ENCODE assay signal across 27 cellular contexts in genomic region chr11:37320921-37321320, GRCh38.
DNase-seq lines count a peak whose midpoint lies in the region; FAIRE-seq and TF ChIP-seq lines count a peak whose summit lies in the region.
"Had no signal": no experiment of that assay in that cellular context is flagged by ENCODE, and none has a peak within 500 bp of the region (broad histone marks: within the 10 kb centered on the region; RNA-seq: fewer than 3 reads in every experiment).

No MANE protein-coding gene starts in this region.

- DNase-seq in SIG-M5 treated with dmso at 0.1 percent for 504 hours (lab: John Stamatoyannopoulos, UW; ENCODE audit: unreplicated experiment) (peak; percentile 44), SIG-M5 (lab: John Stamatoyannopoulos, UW) (no peak), RWPE1 (ENCODE audit: low spot score) (peak; percentile 49), fibroblast of pulmonary artery (ENCODE audit: low read depth) (peak; percentile 3), type B pancreatic cell (ENCODE audit: extremely low spot score, unreplicated experiment) (no peak), GM19239 (ENCODE audit: insufficient read length, low spot score) (no peak), NCI-H1694 (lab: John Stamatoyannopoulos, UW) (no peak)
- DNase-seq in activated CD4-positive, alpha-beta T cell treated with anti-CD3 and anti-CD28 coated beads for 1 hour, result no peak
- DNase-seq: activated CD4-positive, alpha-beta memory T cell treated with anti-CD3 and anti-CD28 coated beads for 36 hours; activated CD4-positive, CD25-positive, alpha-beta regulatory T cell treated with anti-CD3 and anti-CD28 coated beads, Interleukin-2, amount 50 U/mL, for 72 hours; activated naive CD4-positive, alpha-beta T cell treated with Interleukin-2 at 50 U/mL for 16 hours; activated T-cell treated with anti-CD3 and anti-CD28 coated beads, Interleukin-2, amount 50 U/mL, for 72 hours; Kasumi-1; left ventricle myocardium inferior; mesendoderm; NCI-H1694 treated with DMSO at 0.1 percent for 48 hours; NCI-H2171; small intestine; stimulated activated naive CD8-positive, alpha-beta T cell treated with anti-CD3 and anti-CD28 coated beads, Interleukin-15, Interleukin-2, amounts not matched to agents 100 U/mL and 50 U/mL, for 24 hours; testis had no signal

- CTCF ChIA-PET in RWPE1 (lab: Yijun Ruan, JAX), result interaction anchor here (0.6 to 0.7 kb wide), 2 partner anchors 32 to 178 kb away, joined by 3 read pairs; no protein-coding TSS in a partner anchor

- FAIRE-seq in GM19239 (lab: Jason Lieb, UNC), result no peak
- FAIRE-seq: GM12891, small intestine, TTC549 had no signal

- H3K4me1 Mint-ChIP-seq in type B pancreatic cell (ENCODE audit: unreplicated experiment), result no peaks in the 10 kb centered on the region
- H3K4me1 Mint-ChIP-seq: brain had no signal

- no peaks in the 10 kb centered on the region for H3K27me3 Mint-ChIP-seq in type B pancreatic cell
- H3K27me3 Mint-ChIP-seq: activated CD4-positive, alpha-beta memory T cell treated with anti-CD3 and anti-CD28 coated beads for 36 hours; brain had no signal

- H3K9me3 Mint-ChIP-seq in type B pancreatic cell, result no peaks in the 10 kb centered on the region
- H3K9me3 Mint-ChIP-seq: brain; T-helper 1 cell treated with Interleukin-12 subunit alpha and Interleukin-12 subunit beta and Interleukin-4 antibody, amounts not matched to agents 30 μg/mL and 1 μg/mL, for 36 hours had no signal

- H3K27ac Mint-ChIP-seq in type B pancreatic cell, result no peak overlapping the region
- H3K27ac Mint-ChIP-seq: activated CD4-positive, alpha-beta memory T cell treated with anti-CD3 and anti-CD28 coated beads for 36 hours; activated T-cell treated with anti-CD3 and anti-CD28 coated beads, Interleukin-2, amount 50 U/mL, for 72 hours; brain; T-helper 1 cell treated with Interleukin-12 subunit alpha and Interleukin-12 subunit beta and Interleukin-4 antibody, amounts not matched to agents 30 μg/mL and 1 μg/mL, for 36 hours had no signal

- POLR2A ChIA-PET in RWPE1 (lab: Yijun Ruan, JAX; ENCODE audit: low non-redundant PET), result no interaction called here

- no peak overlapping the region for H3K4me3 ChIP-seq in fibroblast of pulmonary artery (replicated peaks; ENCODE audit: low read depth, low read length)
- H3K4me3 ChIP-seq: left ventricle myocardium inferior, right atrium auricular region, testis had no signal

- no peak for TF ChIP-seq CTCF in RWPE1 (conservative IDR thresholded peaks at IDR 0.05; ENCODE audit: low read depth)
- no peak for TF ChIP-seq CTCF in fibroblast of pulmonary artery (IDR thresholded peaks at IDR 0.05; ENCODE audit: low read length, missing control alignments)
- peak; percentile 23 for TF ChIP-seq CTCF in type B pancreatic cell (conservative IDR thresholded peaks at IDR 0.05)

- peak overlapping the region; percentile 44 for H3K4me3 Mint-ChIP-seq in type B pancreatic cell
- H3K4me3 Mint-ChIP-seq: activated CD4-positive, alpha-beta memory T cell treated with anti-CD3 and anti-CD28 coated beads for 36 hours; activated T-cell treated with anti-CD3 and anti-CD28 coated beads, Interleukin-2, amount 50 U/mL, for 72 hours; brain; T-helper 1 cell treated with Interleukin-12 subunit alpha and Interleukin-12 subunit beta and Interleukin-4 antibody, amounts not matched to agents 30 μg/mL and 1 μg/mL, for 36 hours had no signal

- no peaks in the 10 kb centered on the region for H3K36me3 Mint-ChIP-seq in type B pancreatic cell
- H3K36me3 Mint-ChIP-seq: activated CD4-positive, alpha-beta memory T cell treated with anti-CD3 and anti-CD28 coated beads for 36 hours; brain had no signal

- H3K27ac ChIP-seq in RWPE1, result no peak overlapping the region
- H3K27ac ChIP-seq: 22Rv1, left ventricle myocardium inferior, parathyroid adenoma, right atrium auricular region, testis had no signal

Comparison
In these comparisons a context has a peak if more than half of its experiments do, and no peak if none do; other contexts are left out.
1. DNase-seq: peak in SIG-M5 treated with dmso at 0.1 percent for 504 hours (single experiment), RWPE1 (single experiment) and fibroblast of pulmonary artery (single experiment); none in SIG-M5 (single experiment), type B pancreatic cell (single experiment), GM19239 (single experiment), activated CD4-positive, alpha-beta T cell treated with anti-CD3 and anti-CD28 coated beads for 1 hour (single experiment) and NCI-H1694 (single experiment).